35 cellular contexts compared by ENCODE assay signal in the genomic region with DNA sequence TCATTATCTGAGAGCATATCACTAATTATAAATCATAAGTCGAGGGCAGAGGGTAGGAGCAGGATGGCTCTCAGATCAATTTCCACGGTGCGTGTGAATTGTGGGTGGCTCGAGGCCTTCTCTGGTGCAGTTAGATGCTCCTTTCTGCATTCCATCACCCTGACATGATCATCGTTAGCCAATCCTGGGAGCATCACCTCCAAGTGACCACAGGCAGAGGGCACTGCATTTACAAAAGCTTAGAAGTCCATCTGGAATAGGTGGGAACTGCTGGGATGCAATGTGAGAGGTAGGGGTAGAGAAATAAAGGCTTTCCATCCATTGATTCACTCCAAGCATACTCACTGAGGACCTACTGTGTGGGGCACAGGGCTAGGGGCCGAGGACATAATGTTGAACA.
"Had no signal": no experiment of that assay in that cellular context is flagged by ENCODE, and none has a peak within 500 bp of the region (broad histone marks: within the 10 kb centered on the region; RNA-seq: fewer than 3 reads in every experiment).

No MANE protein-coding gene starts in this region.

- H3K4me3 Mint-ChIP-seq: activated B cell treated with CpG ODN at 0.5 μM for 24 hours; activated CD4-positive, alpha-beta memory T cell treated with anti-CD3 and anti-CD28 coated beads, Interleukin-2, amount 10 ng/mL, durations not matched to agents 7 days and 5 days; activated CD8-positive, alpha-beta memory T cell treated with anti-CD3 and anti-CD28 coated beads, Interleukin-2, amount 10 ng/mL, durations not matched to agents 7 days and 5 days; activated naive CD4-positive, alpha-beta T cell treated with anti-CD3 and anti-CD28 coated beads, Interleukin-2, amount 10 ng/mL, durations not matched to agents 7 days and 5 days; activated naive CD8-positive, alpha-beta T cell treated with anti-CD3 and anti-CD28 coated beads for 36 hours; central memory CD8-positive, alpha-beta T cell had no signal

- DNase-seq: activated B cell treated with CpG ODN at 0.5 μM for 24 hours; activated CD4-positive, alpha-beta memory T cell treated with anti-CD3 and anti-CD28 coated beads, Interleukin-2, amount 10 ng/mL, durations not matched to agents 7 days and 5 days; activated CD4-positive, alpha-beta T cell treated with anti-CD3 and anti-CD28 coated beads for 4 hours; activated CD4-positive, CD25-positive, alpha-beta regulatory T cell treated with anti-CD3 and anti-CD28 coated beads, Interleukin-2, amount 50 U/mL, for 72 hours; activated CD8-positive, alpha-beta memory T cell treated with anti-CD3 and anti-CD28 coated beads for 24 hours; activated CD8-positive, alpha-beta memory T cell treated with anti-CD3 and anti-CD28 coated beads, Interleukin-2, amount 10 ng/mL, durations not matched to agents 7 days and 5 days; activated CD8-positive, alpha-beta memory T cell treated with anti-CD3 and anti-CD28 coated beads, Interleukin-2, amount 50 U/mL, for 48 hours; activated effector memory CD4-positive, alpha-beta T cell treated with Interleukin-2 at 50 U/mL for 16 hours; activated naive CD4-positive, alpha-beta T cell treated with anti-CD3 and anti-CD28 coated beads, Interleukin-2, amount 10 ng/mL, durations not matched to agents 7 days and 5 days; activated naive CD8-positive, alpha-beta T cell treated with anti-CD3 and anti-CD28 coated beads for 36 hours; activated T-cell treated with anti-CD3 and anti-CD28 coated beads, Interleukin-2, amount 50 U/mL, for 48 hours; amygdala; Kasumi-1; KG1; MM.1S; MV-4-11; NCI-H1092; NCI-H146; NCI-H187; NCI-H2029 treated with DMSO at 0.1 percent for 48 hours; NCI-H2171 treated with DMSO at 0.1 percent for 48 hours; NCI-H2227 treated with DMSO at 0.1 percent for 48 hours; NCI-H446; NCI-H510A treated with DMSO at 0.1 percent for 48 hours; NCI-H526 treated with DMSO at 0.1 percent for 48 hours; NCI-H774; PC-3; Peyer's patch; RPMI8226; SHP77 treated with DMSO at 0.1 percent for 48 hours; T-helper 1 cell; T-helper 2 cell; T-helper 9 cell had no signal

- ATAC-seq: activated CD8-positive, alpha-beta memory T cell treated with anti-CD3 and anti-CD28 coated beads, Interleukin-2, amount 10 ng/mL, durations not matched to agents 7 days and 5 days; PC-3; SK-N-SH treated with all-trans-retinoic acid at 6 μM for 48 hours had no signal

- H3K36me3 Mint-ChIP-seq: activated CD8-positive, alpha-beta memory T cell treated with anti-CD3 and anti-CD28 coated beads, Interleukin-2, amount 10 ng/mL, durations not matched to agents 7 days and 5 days; activated naive CD4-positive, alpha-beta T cell treated with anti-CD3 and anti-CD28 coated beads, Interleukin-2, amount 10 ng/mL, durations not matched to agents 7 days and 5 days; activated naive CD8-positive, alpha-beta T cell treated with anti-CD3 and anti-CD28 coated beads for 36 hours had no signal

- H3K4me1 Mint-ChIP-seq: activated B cell treated with CpG ODN at 0.5 μM for 24 hours; activated CD4-positive, alpha-beta memory T cell treated with anti-CD3 and anti-CD28 coated beads, Interleukin-2, amount 10 ng/mL, durations not matched to agents 7 days and 5 days; activated CD8-positive, alpha-beta memory T cell treated with anti-CD3 and anti-CD28 coated beads, Interleukin-2, amount 10 ng/mL, durations not matched to agents 7 days and 5 days; activated naive CD4-positive, alpha-beta T cell treated with anti-CD3 and anti-CD28 coated beads, Interleukin-2, amount 10 ng/mL, durations not matched to agents 7 days and 5 days; activated naive CD8-positive, alpha-beta T cell treated with anti-CD3 and anti-CD28 coated beads for 36 hours; central memory CD8-positive, alpha-beta T cell had no signal

- H3K27me3 Mint-ChIP-seq: activated B cell treated with CpG ODN at 0.5 μM for 24 hours; activated CD4-positive, alpha-beta memory T cell treated with anti-CD3 and anti-CD28 coated beads, Interleukin-2, amount 10 ng/mL, durations not matched to agents 7 days and 5 days; activated CD8-positive, alpha-beta memory T cell treated with anti-CD3 and anti-CD28 coated beads, Interleukin-2, amount 10 ng/mL, durations not matched to agents 7 days and 5 days; activated naive CD4-positive, alpha-beta T cell treated with anti-CD3 and anti-CD28 coated beads, Interleukin-2, amount 10 ng/mL, durations not matched to agents 7 days and 5 days; activated naive CD8-positive, alpha-beta T cell treated with anti-CD3 and anti-CD28 coated beads for 36 hours; central memory CD8-positive, alpha-beta T cell had no signal

- H3K9me3 Mint-ChIP-seq: activated B cell treated with CpG ODN at 0.5 μM for 24 hours had no signal

- H3K27ac Mint-ChIP-seq: activated B cell treated with CpG ODN at 0.5 μM for 24 hours; activated CD4-positive, alpha-beta memory T cell treated with anti-CD3 and anti-CD28 coated beads, Interleukin-2, amount 10 ng/mL, durations not matched to agents 7 days and 5 days; activated CD8-positive, alpha-beta memory T cell treated with anti-CD3 and anti-CD28 coated beads, Interleukin-2, amount 10 ng/mL, durations not matched to agents 7 days and 5 days; activated naive CD4-positive, alpha-beta T cell treated with anti-CD3 and anti-CD28 coated beads, Interleukin-2, amount 10 ng/mL, durations not matched to agents 7 days and 5 days; activated naive CD8-positive, alpha-beta T cell treated with anti-CD3 and anti-CD28 coated beads for 36 hours had no signal
